Comparison of ENCODE assay signal across 11 cellular contexts in the genomic region with DNA sequence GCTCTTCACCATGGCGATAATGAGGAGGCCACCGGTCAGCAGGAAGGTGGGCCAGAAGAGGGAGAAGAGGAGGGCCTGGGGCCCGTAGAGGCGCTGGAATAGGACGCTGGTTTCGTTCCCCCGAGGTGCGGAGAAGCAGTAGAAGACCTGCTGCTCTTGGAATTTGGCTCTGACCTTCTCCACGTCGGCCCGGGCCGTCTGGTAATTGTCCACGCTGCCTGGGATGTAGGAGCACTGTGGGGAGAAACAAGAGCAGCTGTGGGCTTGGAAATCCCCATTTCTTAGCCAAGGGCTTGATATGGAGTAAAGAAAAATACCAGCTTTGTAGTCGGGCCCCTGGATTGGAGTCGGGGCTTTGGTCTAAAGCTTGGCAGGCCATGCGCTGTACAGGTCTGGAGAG. TPM values are rescaled to one million over a fixed set of nuclear protein-coding genes. Genes with fewer than 3 reads are reported as not detected.
"Had no signal": no experiment of that assay in that cellular context is flagged by ENCODE, and none has a peak within 500 bp of the region (broad histone marks: within the 10 kb centered on the region; RNA-seq: fewer than 3 reads in every experiment).

No MANE protein-coding gene starts in this region.

- H3K36me3 ChIP-seq: HAP-1 had no signal

- H3K9me3 ChIP-seq: HAP-1 had no signal

- DNase-seq: GOT3, H7, HFFc6, KBM-7 had no signal

- H3K4me3 ChIP-seq: HAP-1 had no signal

- ATAC-seq: HCT116, HepG2 had no signal

- H3K27ac ChIP-seq: HL-60 had no signal

- H3K4me1 ChIP-seq: HAP-1 had no signal

RNA-seq across cellular contexts. Expression of gene KCNMB1, which starts 10.4 kb away (rescaled TPM):
- total RNA-seq: H4, HepG2, HFFc6, HT1080 had no signal
- polyA plus RNA-seq: HepG2, IgD-negative memory B cell had no signal
